Comparison of ENCODE assay signal across 8 cellular contexts in the genomic region with DNA sequence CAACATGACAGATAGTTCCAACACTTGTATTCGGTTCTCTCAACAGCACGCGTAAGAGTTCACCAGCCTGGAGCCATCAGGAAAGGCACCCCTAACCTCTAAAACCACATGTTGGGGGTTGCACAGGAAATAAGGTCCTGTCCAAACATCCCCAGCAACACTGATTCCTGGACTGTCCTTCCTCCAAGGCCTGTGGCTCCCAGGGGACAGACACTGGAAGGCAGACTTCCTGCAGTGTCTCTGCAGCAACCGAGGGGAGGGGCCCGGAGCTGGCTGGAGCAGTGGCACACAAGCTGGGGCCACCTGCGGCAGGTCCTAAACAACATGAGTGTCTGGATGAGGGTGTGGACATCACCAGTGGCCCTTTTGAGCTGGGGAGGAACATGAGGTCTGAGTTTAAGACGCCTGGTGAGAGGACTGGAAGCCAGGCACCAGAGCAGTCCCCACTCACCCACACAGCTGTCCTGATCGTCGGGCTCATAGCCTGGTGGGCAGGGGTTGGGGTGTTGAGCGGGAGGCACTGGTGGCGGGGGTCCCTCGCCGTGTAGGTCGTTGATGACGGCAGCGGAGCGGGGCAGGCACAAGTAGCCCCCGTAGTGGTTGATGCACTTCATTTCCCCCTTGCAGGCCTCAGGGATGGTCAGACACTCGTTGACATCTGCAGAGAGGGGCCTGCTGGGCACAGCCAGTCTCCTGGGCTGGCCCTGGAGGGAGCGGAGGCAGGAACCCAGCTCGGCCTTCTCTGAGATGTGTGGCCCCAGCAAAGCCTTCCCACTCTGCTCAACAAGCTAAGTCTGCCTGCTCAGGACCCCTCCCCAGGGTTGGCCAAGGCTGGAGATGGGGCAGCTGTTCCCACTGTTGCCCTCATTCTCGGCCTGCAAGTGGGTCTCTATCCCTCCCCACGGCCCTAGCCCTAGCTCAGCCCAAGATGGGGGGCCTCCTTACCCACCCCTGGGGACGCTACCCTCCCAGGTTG. TPM values are rescaled to one million over a fixed set of nuclear protein-coding genes. Genes with fewer than 3 reads are reported as not detected.
A peak's percentile ranks its signal among the peaks of the same experiment; 100 is the strongest.
DNase-seq lines count a peak whose midpoint lies in the region; ATAC-seq lines count a peak whose summit lies in the region.
"Had no signal": no experiment of that assay in that cellular context is flagged by ENCODE, and none has a peak within 500 bp of the region (broad histone marks: within the 10 kb centered on the region; RNA-seq: fewer than 3 reads in every experiment).

No MANE protein-coding gene starts in this region.

- H3K27ac ChIP-seq in aorta (ENCODE audit: low read depth in 1 of 2, low read length in 2 of 2) = peak overlapping the region; percentile 6 to 90
- H3K27ac ChIP-seq: HL-60 had no signal

- ATAC-seq in Right ventricle myocardium inferior (no peak), left ventricle myocardium superior (no peak), aorta (ENCODE audit: low FRiP score) (no peak)

- intact Hi-C loops in Right ventricle myocardium inferior (cut with DNase I) = no loop called here
- intact Hi-C loops in cardiac septum (cut with DNase I) = no loop called here
- intact Hi-C loops in left ventricle myocardium superior (cut with micrococcal nuclease) = no loop called here
- intact Hi-C loops in aorta (cut with DNase I) = no loop called here

- H3K4me3 ChIP-seq in aorta (ENCODE audit: low read length in 2 of 2) = no peak overlapping the region

- H3K36me3 ChIP-seq in aorta (ENCODE audit: control insufficient read depth in 1 of 2, insufficient read depth in 2 of 2, low read length in 1 of 2) = no peaks in the 10 kb centered on the region

- WGBS in aorta, 2 donors = 64 to 66% methylated on average over 24 of the region's 24 CpGs

- H3K27me3 ChIP-seq in aorta (ENCODE audit: control insufficient read depth in 1 of 2, insufficient read depth in 2 of 2, low read length in 1 of 2) = no peaks in the 10 kb centered on the region

- DNase-seq in Right ventricle myocardium inferior (ENCODE audit: missing footprints) = peak; percentile 73
- no peak for DNase-seq in cardiac septum (ENCODE audit: low spot score)
- peak; percentile 71 for DNase-seq in left ventricle myocardium superior
- peak in 1 of 2 donors; percentile 51 for DNase-seq in aorta
- DNase-seq in HuH-7.5 (ENCODE audit: low spot score) = no peak
- no peak for DNase-seq in GM19240 (ENCODE audit: insufficient read length, low spot score)
- DNase-seq: mammary epithelial cell had no signal

- H3K9me3 ChIP-seq in aorta (ENCODE audit: control insufficient read depth, low read length) = no peaks in the 10 kb centered on the region

- no peaks in the 10 kb centered on the region for H3K4me1 ChIP-seq in aorta (ENCODE audit: control insufficient read depth in 1 of 2, insufficient read depth in 2 of 2, low read length in 2 of 2)

RNA-seq across cellular contexts. Expression of gene EFEMP2, which starts 1.6 kb away (rescaled TPM):
- total RNA-seq in Right ventricle myocardium inferior = 83.1 TPM
- total RNA-seq in cardiac septum = 118 TPM
- 95.2 TPM for total RNA-seq in left ventricle myocardium superior
- total RNA-seq in aorta = 100 to 1,000 TPM; 139 to 185 TPM
- 100 to 1,000 TPM; 136 to 224 TPM for polyA plus RNA-seq in aorta

RNA-seq across cellular contexts. Expression of gene CTSW, which starts 8.6 kb away (rescaled TPM):
- total RNA-seq in Right ventricle myocardium inferior = 1.1 TPM
- total RNA-seq in cardiac septum = 0.83 TPM
- total RNA-seq in left ventricle myocardium superior = 1.1 TPM
- total RNA-seq in aorta = 1 to 10 TPM; 1.8 to 3.9 TPM
- polyA plus RNA-seq in aorta = 1 to 10 TPM; 1.8 to 2.9 TPM
- total RNA-seq: mammary epithelial cell had no signal

RNA-seq across cellular contexts. Expression of gene MUS81, which starts 10.8 kb away (rescaled TPM):
- 35.5 TPM for total RNA-seq in Right ventricle myocardium inferior
- 37.6 TPM for total RNA-seq in cardiac septum
- total RNA-seq in left ventricle myocardium superior = 37.8 TPM
- 10 to 100 TPM; 60.7 to 63.1 TPM for total RNA-seq in aorta
- 100 to 1,000 TPM in 1 of 2 donors, 10 to 100 TPM in 1; 40.7 to 102 TPM for polyA plus RNA-seq in aorta

RNA-seq across cellular contexts. Expression of gene CFL1, which starts 13.0 kb away (rescaled TPM):
- total RNA-seq in Right ventricle myocardium inferior (386 TPM), cardiac septum (434 TPM), left ventricle myocardium superior (334 TPM), aorta (100 to 1,000 TPM; 563 to 812 TPM)
- polyA plus RNA-seq in aorta = 100 to 1,000 TPM; 571 to 688 TPM

RNA-seq across cellular contexts. Expression of gene FIBP, which starts 17.3 kb away (rescaled TPM):
- total RNA-seq in Right ventricle myocardium inferior (44.7 TPM), cardiac septum (62.6 TPM), left ventricle myocardium superior (44.9 TPM), aorta (10 to 100 TPM; 40.2 to 47.7 TPM)
- 10 to 100 TPM; 57.2 to 73.1 TPM for polyA plus RNA-seq in aorta

Comparison
In these comparisons a context has a peak if more than half of its experiments do, and no peak if none do; other contexts are left out.
1. DNase-seq: peak in Right ventricle myocardium inferior (single experiment) and left ventricle myocardium superior (single experiment); none in cardiac septum (single experiment), HuH-7.5 (single experiment) and GM19240 (single experiment).